Comparison of ENCODE assay signal across 11 cellular contexts in genomic region chr11:118448294-118448693, GRCh38. TPM values are rescaled to one million over a fixed set of nuclear protein-coding genes. Genes with fewer than 3 reads are reported as not detected.
DNase-seq lines count a peak whose midpoint lies in the region; ATAC-seq and TF ChIP-seq lines count a peak whose summit lies in the region.
"Had no signal": no experiment of that assay in that cellular context is flagged by ENCODE, and none has a peak within 500 bp of the region (broad histone marks: within the 10 kb centered on the region; RNA-seq: fewer than 3 reads in every experiment).

No MANE protein-coding gene starts in this region.

- no peak overlapping the region for H3K4me3 Mint-ChIP-seq in glutamatergic neuron (ENCODE audit: unreplicated experiment)
- H3K4me3 Mint-ChIP-seq: CD14-positive monocyte had no signal

- H3K36me3 ChIP-seq in mammary epithelial cell (ENCODE audit: insufficient read depth, low read length), result peaks cover 2% of the 10 kb centered on the region
- H3K36me3 ChIP-seq in breast epithelium, result no peaks in the 10 kb centered on the region
- peaks cover 46% of the 10 kb centered on the region for H3K36me3 ChIP-seq in RWPE2 (ENCODE audit: low read depth)

- CTCF ChIA-PET in mammary epithelial cell (lab: Charles Lee; ENCODE audit: low non-redundant PET), result no interaction called here

- TF ChIP-seq POLR2A in breast epithelium (IDR thresholded peaks at IDR 0.05), result no peak

- BruUV-seq in mammary epithelial cell (replicated peaks; lab: Mats Ljungman, UMichigan), result no TSS peak

- H3K4me3 ChIP-seq in mammary epithelial cell (replicated peaks in 1 of 3; ENCODE audit: insufficient read depth in 1 of 3, low read depth in 2 of 3, low read length in 3 of 3), result no peak overlapping the region
- no peak overlapping the region for H3K4me3 ChIP-seq in breast epithelium
- H3K4me3 ChIP-seq in RWPE2 (ENCODE audit: severe bottlenecking), result no peak overlapping the region

- H3K9me3 ChIP-seq in mammary epithelial cell (replicated peaks; ENCODE audit: insufficient read depth, low read length) (no peaks in the 10 kb centered on the region), breast epithelium (no peaks in the 10 kb centered on the region), RWPE2 (ENCODE audit: severe bottlenecking) (no peaks in the 10 kb centered on the region)

- H3K9ac ChIP-seq in mammary epithelial cell (ENCODE audit: insufficient read depth, low read length), result no peak overlapping the region
- H3K9ac ChIP-seq: parathyroid adenoma had no signal

- H4K20me1 ChIP-seq in mammary epithelial cell (ENCODE audit: insufficient read depth, low read length), result no peaks in the 10 kb centered on the region

- dilution Hi-C loops in mammary epithelial cell (cut with HindIII; ENCODE audit: low sequenced_read_pairs), result no loop called here

- no peak overlapping the region for H3K27ac Mint-ChIP-seq in glutamatergic neuron (ENCODE audit: unreplicated experiment)
- H3K27ac Mint-ChIP-seq: CD14-positive monocyte had no signal

- ATAC-seq in HG02798 (IDR thresholded peaks at IDR 0.05; ENCODE audit: poor library complexity, unreplicated experiment), result peak; percentile 77
- ATAC-seq in RWPE2 (ENCODE audit: low read depth), result peak; percentile 55; the same call in 1 of the 3 replicates

- intact Hi-C loops in mammary epithelial cell (cut with micrococcal nuclease) (loop anchor here (1.0 kb wide), 1 partner anchor 10 kb away; no protein-coding TSS in a partner anchor), breast epithelium (cut with DNase I; ENCODE audit: low total_unique reads) (no loop called here)

- peaks cover 2% of the 10 kb centered on the region for H3K27me3 Mint-ChIP-seq in glutamatergic neuron (ENCODE audit: unreplicated experiment)

- H3K79me2 ChIP-seq in mammary epithelial cell (ENCODE audit: insufficient read depth, low read length), result peaks cover 98% of the 10 kb centered on the region

- H3K27me3 ChIP-seq in mammary epithelial cell (ENCODE audit: insufficient read depth, low read length), result no peaks in the 10 kb centered on the region
- H3K27me3 ChIP-seq in breast epithelium, result no peaks in the 10 kb centered on the region
- no peaks in the 10 kb centered on the region for H3K27me3 ChIP-seq in RWPE2 (ENCODE audit: insufficient read depth, poor library complexity, severe bottlenecking)

- no peak overlapping the region for H2AFZ ChIP-seq in mammary epithelial cell (ENCODE audit: low read depth, low read length)
- H2AFZ ChIP-seq: parathyroid adenoma had no signal

- peaks cover 9% of the 10 kb centered on the region for H3K9me3 Mint-ChIP-seq in glutamatergic neuron (ENCODE audit: unreplicated experiment)
- H3K9me3 Mint-ChIP-seq: CD14-positive monocyte had no signal

- in situ Hi-C loops in mammary epithelial cell (cut with MboI; ENCODE audit: low sequenced_read_pairs in 2 of 2), result no loop called here

- no peaks in the 10 kb centered on the region for H3K36me3 Mint-ChIP-seq in glutamatergic neuron (ENCODE audit: unreplicated experiment)

- peak; percentile 33 for DNase-seq in mammary epithelial cell
- DNase-seq in breast epithelium (ENCODE audit: low spot score in 2 of 2), result no peak
- no peak for DNase-seq in RWPE2 (ENCODE audit: low spot score)
- no peak for DNase-seq in glutamatergic neuron
- DNase-seq in NCI-H748 (lab: John Stamatoyannopoulos, UW; ENCODE audit: unreplicated experiment), result no peak
- DNase-seq in SW480 (ENCODE audit: low spot score), result no peak
- no peak for DNase-seq in anterior cingulate cortex (lab: John Stamatoyannopoulos, UW)
- DNase-seq: RPMI8226 had no signal

- H3K4me2 ChIP-seq in mammary epithelial cell (ENCODE audit: insufficient read depth, low read depth, low read length), result no peak overlapping the region

- H3K27ac ChIP-seq in mammary epithelial cell (ENCODE audit: insufficient read depth, low read depth, low read length) (no peak overlapping the region), breast epithelium (no peak overlapping the region), RWPE2 (ENCODE audit: poor library complexity, severe bottlenecking) (peak overlapping the region; percentile 25)
- H3K27ac ChIP-seq: parathyroid adenoma had no signal

- TF ChIP-seq CTCF in mammary epithelial cell (conservative IDR thresholded peaks at IDR 0.05 in 1 of 2, IDR thresholded peaks at IDR 0.05 in 1 of 2; ENCODE audit: extremely low read depth in 1 of 2, insufficient read depth in 1 of 2, low read depth in 1 of 2, low read length in 2 of 2), result no peak
- TF ChIP-seq CTCF in breast epithelium (IDR thresholded peaks at IDR 0.05), result no peak
- no peak for TF ChIP-seq CTCF in RWPE2 (IDR thresholded peaks at IDR 0.05; ENCODE audit: poor library complexity, severe bottlenecking)
- no peak for TF ChIP-seq CTCF in glutamatergic neuron (IDR thresholded peaks at IDR 0.05; ENCODE audit: partially characterized antibody, unreplicated experiment)

- H3K4me1 Mint-ChIP-seq in glutamatergic neuron (ENCODE audit: low read depth, unreplicated experiment), result peaks cover 12% of the 10 kb centered on the region

- H3K4me1 ChIP-seq in mammary epithelial cell (ENCODE audit: insufficient read depth, low read length) (no peaks in the 10 kb centered on the region), breast epithelium (peaks cover 0 to 4% of the 10 kb centered on the region in 2 donors), RWPE2 (ENCODE audit: insufficient read depth, poor library complexity, severe bottlenecking) (peaks cover 15% of the 10 kb centered on the region)

RNA-seq across cellular contexts. Expression of gene KMT2A, which starts 12.0 kb away (rescaled TPM):
- total RNA-seq in mammary epithelial cell, result 10 to 100 TPM; 35.7 to 55.2 TPM
- polyA plus RNA-seq in mammary epithelial cell, result 15.0 TPM
- 104 TPM for polyA minus RNA-seq in mammary epithelial cell
- total RNA-seq in breast epithelium, result 10 to 100 TPM; 67.4 to 100.0 (median 79.6) TPM
- 132 TPM for total RNA-seq in glutamatergic neuron (ENCODE audit: unreplicated experiment)

RNA-seq across cellular contexts. Expression of gene ATP5MG, which starts 46.9 kb away (rescaled TPM):
- total RNA-seq in mammary epithelial cell, result 100 to 1,000 TPM in 1 of 2 donors, 10 to 100 TPM in 1; 24.8 to 187 TPM
- 266 TPM for polyA plus RNA-seq in mammary epithelial cell
- 109 TPM for polyA minus RNA-seq in mammary epithelial cell
- total RNA-seq in breast epithelium, result 10 to 100 TPM; 45.1 to 66.4 (median 56.0) TPM
- 140 TPM for total RNA-seq in glutamatergic neuron (ENCODE audit: unreplicated experiment)
